34 cellular contexts compared by ENCODE assay signal in genomic region chr16:60463986-60464385, GRCh38.
"Had no signal": no experiment of that assay in that cellular context is flagged by ENCODE, and none has a peak within 500 bp of the region (broad histone marks: within the 10 kb centered on the region; RNA-seq: fewer than 3 reads in every experiment).

No MANE protein-coding gene starts in this region.

- DNase-seq: activated B cell treated with CpG ODN at 0.5 μM for 24 hours; activated CD4-positive, alpha-beta T cell treated with anti-CD3 and anti-CD28 coated beads for 48 hours; activated CD4-positive, alpha-beta T cell treated with anti-CD3 and anti-CD28 coated beads, Interleukin-2, amount 50 U/mL, for 1 hour; activated CD4-positive, alpha-beta T cell treated with anti-CD3 and anti-CD28 coated beads, Interleukin-2, amount 50 U/mL, for 48 hours; activated CD8-positive, alpha-beta memory T cell treated with anti-CD3 and anti-CD28 coated beads for 24 hours; activated CD8-positive, alpha-beta T cell treated with anti-CD3 and anti-CD28 coated beads for 36 hours; activated effector memory CD4-positive, alpha-beta T cell treated with Interleukin-2 at 50 U/mL for 16 hours; activated gamma-delta T cell treated with Interleukin-2 at 50 U/mL for 16 hours; activated naive CD4-positive, alpha-beta T cell treated with anti-CD3 and anti-CD28 coated beads, Interleukin-2, amount 50 U/mL, for 16 hours; activated naive CD4-positive, alpha-beta T cell treated with Interleukin-2 at 50 U/mL for 16 hours; activated T-cell treated with anti-CD3 and anti-CD28 coated beads, Interleukin-2, amount 50 U/mL, for 48 hours; amniotic stem cell; anterior cingulate cortex; body of pancreas; central memory CD4-positive, alpha-beta T cell; cerebellar nuclear complex; colonic mucosa; effector CD8-positive, alpha-beta T cell; foreskin fibroblast; gastrocnemius medialis; glutamatergic neuron; heart left ventricle; T-helper 1 cell; T-helper 17 cell; T1000; WERI-Rb-1 had no signal

- FAIRE-seq: endometrium, endothelial cell of umbilical vein had no signal

- ATAC-seq: activated CD4-positive, CD25-positive, alpha-beta regulatory T cell treated with anti-CD3 and anti-CD28 coated beads, Interleukin-2, amount 50 U/mL, for 24 hours; activated CD8-positive, alpha-beta T cell treated with anti-CD3 and anti-CD28 coated beads for 36 hours; activated T-helper 17 cell treated with anti-CD3 and anti-CD28 coated beads, Interleukin-2, amount 50 U/mL, for 72 hours; body of pancreas; esophagus mucosa; gastrocnemius medialis; heart left ventricle; T-helper 17 cell had no signal

- H3K4me1 ChIP-seq: body of pancreas, colonic mucosa, gastrocnemius medialis, heart left ventricle had no signal

- H3K27me3 ChIP-seq: body of pancreas, cardiac muscle cell, colonic mucosa, gastrocnemius medialis, heart left ventricle had no signal

- H3K4me3 Mint-ChIP-seq: activated B cell treated with CpG ODN at 0.5 μM for 24 hours; activated CD8-positive, alpha-beta T cell treated with anti-CD3 and anti-CD28 coated beads for 36 hours; activated naive CD8-positive, alpha-beta T cell; activated T-helper 17 cell treated with anti-CD3 and anti-CD28 coated beads, Interleukin-2, amount 50 U/mL, for 72 hours; T-helper 17 cell; T-helper 2 cell treated with Interferon-gamma antibody and Interleukin-4, amounts not matched to agents 5 μg/mL and 100 μg/mL, for 36 hours had no signal

- H3K27me3 Mint-ChIP-seq: activated B cell treated with CpG ODN at 0.5 μM for 24 hours; activated CD8-positive, alpha-beta T cell treated with anti-CD3 and anti-CD28 coated beads for 36 hours; activated naive CD8-positive, alpha-beta T cell; activated T-helper 17 cell treated with anti-CD3 and anti-CD28 coated beads, Interleukin-2, amount 50 U/mL, for 72 hours; T-helper 17 cell had no signal

- H3K36me3 ChIP-seq: cardiac muscle cell, colonic mucosa, gastrocnemius medialis, heart left ventricle, WERI-Rb-1 had no signal

- H3K36me3 Mint-ChIP-seq: activated naive CD8-positive, alpha-beta T cell had no signal

- H3K27ac Mint-ChIP-seq: activated B cell treated with CpG ODN at 0.5 μM for 24 hours; activated CD8-positive, alpha-beta T cell treated with anti-CD3 and anti-CD28 coated beads for 36 hours; activated naive CD8-positive, alpha-beta T cell; activated T-helper 17 cell treated with anti-CD3 and anti-CD28 coated beads, Interleukin-2, amount 50 U/mL, for 72 hours; T-helper 17 cell; T-helper 2 cell treated with Interferon-gamma antibody and Interleukin-4, amounts not matched to agents 5 μg/mL and 100 μg/mL, for 36 hours had no signal

- H3K9me3 ChIP-seq: body of pancreas, colonic mucosa, gastrocnemius medialis had no signal

- H3K27ac ChIP-seq: body of pancreas, cardiac muscle cell, colonic mucosa, gastrocnemius medialis, heart left ventricle, WERI-Rb-1 had no signal

- H3K4me1 Mint-ChIP-seq: activated B cell treated with CpG ODN at 0.5 μM for 24 hours; activated T-helper 17 cell treated with anti-CD3 and anti-CD28 coated beads, Interleukin-2, amount 50 U/mL, for 72 hours; T-helper 17 cell had no signal

- H3K4me3 ChIP-seq: body of pancreas, cardiac muscle cell, colonic mucosa, gastrocnemius medialis, heart left ventricle had no signal
